In the genomic region with DNA sequence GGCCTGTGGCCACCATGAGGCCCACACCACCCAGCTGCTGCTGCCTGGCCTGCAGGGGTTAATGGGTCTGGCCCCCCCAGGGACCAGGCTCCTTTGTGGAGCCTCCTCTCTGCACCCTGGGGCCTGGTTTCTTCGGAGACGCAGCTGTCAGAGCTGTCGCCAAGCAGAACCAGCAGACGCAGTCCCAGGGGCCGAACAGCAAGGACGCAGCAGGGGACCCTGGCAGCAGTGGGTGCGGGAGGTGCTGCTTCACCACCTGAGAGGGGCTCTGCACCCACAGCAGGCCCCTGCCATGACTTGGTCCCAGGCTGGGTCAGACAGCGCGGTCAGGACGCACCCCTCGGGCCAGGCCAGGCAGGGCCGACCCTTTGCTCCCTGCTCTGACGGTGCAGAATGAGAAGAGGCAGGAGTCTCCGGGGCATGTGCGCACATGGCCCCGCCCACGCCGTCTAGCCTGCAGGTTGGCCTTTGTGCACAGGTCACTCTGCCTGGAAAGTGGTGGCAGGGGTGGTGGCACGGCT, we compare ENCODE assay signal across 2 cellular contexts.
TF ChIP-seq lines count a peak whose summit lies in the region.

No MANE protein-coding gene starts in this region.

TF ChIP-seq in SK-N-SH treated with all-trans-retinoic acid at 6 μM for 48 hours, 23 proteins besides CTCF, POLR2A, EP300 and RAD21 (continued from another document):
- TF ChIP-seq, protein P1, sequence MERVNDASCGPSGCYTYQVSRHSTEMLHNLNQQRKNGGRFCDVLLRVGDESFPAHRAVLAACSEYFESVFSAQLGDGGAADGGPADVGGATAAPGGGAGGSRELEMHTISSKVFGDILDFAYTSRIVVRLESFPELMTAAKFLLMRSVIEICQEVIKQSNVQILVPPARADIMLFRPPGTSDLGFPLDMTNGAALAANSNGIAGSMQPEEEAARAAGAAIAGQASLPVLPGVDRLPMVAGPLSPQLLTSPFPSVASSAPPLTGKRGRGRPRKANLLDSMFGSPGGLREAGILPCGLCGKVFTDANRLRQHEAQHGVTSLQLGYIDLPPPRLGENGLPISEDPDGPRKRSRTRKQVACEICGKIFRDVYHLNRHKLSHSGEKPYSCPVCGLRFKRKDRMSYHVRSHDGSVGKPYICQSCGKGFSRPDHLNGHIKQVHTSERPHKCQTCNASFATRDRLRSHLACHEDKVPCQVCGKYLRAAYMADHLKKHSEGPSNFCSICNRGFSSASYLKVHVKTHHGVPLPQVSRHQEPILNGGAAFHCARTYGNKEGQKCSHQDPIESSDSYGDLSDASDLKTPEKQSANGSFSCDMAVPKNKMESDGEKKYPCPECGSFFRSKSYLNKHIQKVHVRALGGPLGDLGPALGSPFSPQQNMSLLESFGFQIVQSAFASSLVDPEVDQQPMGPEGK (CRISPR knock-in tag; IDR thresholded peaks at IDR 0.05; ENCODE audit: borderline replicate concordance), result no peak
- no peak for TF ChIP-seq BACH2 (CRISPR knock-in tag; IDR thresholded peaks at IDR 0.05; ENCODE audit: borderline replicate concordance)

TF ChIP-seq in GM23338, 12 proteins besides CTCF, POLR2A, EP300 and RAD21 (continued from another document):
- TF ChIP-seq, protein P2, sequence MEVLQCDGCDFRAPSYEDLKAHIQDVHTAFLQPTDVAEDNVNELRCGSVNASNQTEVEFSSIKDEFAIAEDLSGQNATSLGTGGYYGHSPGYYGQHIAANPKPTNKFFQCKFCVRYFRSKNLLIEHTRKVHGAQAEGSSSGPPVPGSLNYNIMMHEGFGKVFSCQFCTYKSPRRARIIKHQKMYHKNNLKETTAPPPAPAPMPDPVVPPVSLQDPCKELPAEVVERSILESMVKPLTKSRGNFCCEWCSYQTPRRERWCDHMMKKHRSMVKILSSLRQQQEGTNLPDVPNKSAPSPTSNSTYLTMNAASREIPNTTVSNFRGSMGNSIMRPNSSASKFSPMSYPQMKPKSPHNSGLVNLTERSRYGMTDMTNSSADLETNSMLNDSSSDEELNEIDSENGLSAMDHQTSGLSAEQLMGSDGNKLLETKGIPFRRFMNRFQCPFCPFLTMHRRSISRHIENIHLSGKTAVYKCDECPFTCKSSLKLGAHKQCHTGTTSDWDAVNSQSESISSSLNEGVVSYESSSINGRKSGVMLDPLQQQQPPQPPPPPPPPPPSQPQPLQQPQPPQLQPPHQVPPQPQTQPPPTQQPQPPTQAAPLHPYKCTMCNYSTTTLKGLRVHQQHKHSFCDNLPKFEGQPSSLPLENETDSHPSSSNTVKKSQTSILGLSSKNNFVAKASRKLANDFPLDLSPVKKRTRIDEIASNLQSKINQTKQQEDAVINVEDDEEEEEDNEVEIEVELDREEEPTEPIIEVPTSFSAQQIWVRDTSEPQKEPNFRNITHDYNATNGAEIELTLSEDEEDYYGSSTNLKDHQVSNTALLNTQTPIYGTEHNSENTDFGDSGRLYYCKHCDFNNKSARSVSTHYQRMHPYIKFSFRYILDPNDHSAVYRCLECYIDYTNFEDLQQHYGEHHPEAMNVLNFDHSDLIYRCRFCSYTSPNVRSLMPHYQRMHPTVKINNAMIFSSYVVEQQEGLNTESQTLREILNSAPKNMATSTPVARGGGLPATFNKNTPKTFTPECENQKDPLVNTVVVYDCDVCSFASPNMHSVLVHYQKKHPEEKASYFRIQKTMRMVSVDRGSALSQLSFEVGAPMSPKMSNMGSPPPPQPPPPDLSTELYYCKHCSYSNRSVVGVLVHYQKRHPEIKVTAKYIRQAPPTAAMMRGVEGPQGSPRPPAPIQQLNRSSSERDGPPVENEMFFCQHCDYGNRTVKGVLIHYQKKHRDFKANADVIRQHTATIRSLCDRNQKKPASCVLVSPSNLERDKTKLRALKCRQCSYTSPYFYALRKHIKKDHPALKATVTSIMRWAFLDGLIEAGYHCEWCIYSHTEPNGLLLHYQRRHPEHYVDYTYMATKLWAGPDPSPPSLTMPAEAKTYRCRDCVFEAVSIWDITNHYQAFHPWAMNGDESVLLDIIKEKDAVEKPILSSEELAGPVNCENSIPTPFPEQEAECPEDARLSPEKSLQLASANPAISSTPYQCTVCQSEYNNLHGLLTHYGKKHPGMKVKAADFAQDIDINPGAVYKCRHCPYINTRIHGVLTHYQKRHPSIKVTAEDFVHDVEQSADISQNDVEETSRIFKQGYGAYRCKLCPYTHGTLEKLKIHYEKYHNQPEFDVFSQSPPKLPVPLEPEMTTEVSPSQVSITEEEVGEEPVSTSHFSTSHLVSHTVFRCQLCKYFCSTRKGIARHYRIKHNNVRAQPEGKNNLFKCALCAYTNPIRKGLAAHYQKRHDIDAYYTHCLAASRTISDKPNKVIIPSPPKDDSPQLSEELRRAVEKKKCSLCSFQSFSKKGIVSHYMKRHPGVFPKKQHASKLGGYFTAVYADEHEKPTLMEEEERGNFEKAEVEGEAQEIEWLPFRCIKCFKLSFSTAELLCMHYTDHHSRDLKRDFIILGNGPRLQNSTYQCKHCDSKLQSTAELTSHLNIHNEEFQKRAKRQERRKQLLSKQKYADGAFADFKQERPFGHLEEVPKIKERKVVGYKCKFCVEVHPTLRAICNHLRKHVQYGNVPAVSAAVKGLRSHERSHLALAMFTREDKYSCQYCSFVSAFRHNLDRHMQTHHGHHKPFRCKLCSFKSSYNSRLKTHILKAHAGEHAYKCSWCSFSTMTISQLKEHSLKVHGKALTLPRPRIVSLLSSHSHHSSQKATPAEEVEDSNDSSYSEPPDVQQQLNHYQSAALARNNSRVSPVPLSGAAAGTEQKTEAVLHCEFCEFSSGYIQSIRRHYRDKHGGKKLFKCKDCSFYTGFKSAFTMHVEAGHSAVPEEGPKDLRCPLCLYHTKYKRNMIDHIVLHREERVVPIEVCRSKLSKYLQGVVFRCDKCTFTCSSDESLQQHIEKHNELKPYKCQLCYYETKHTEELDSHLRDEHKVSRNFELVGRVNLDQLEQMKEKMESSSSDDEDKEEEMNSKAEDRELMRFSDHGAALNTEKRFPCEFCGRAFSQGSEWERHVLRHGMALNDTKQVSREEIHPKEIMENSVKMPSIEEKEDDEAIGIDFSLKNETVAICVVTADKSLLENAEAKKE (CRISPR knock-in tag; IDR thresholded peaks at IDR 0.05), result no peak
- TF ChIP-seq, protein P3, sequence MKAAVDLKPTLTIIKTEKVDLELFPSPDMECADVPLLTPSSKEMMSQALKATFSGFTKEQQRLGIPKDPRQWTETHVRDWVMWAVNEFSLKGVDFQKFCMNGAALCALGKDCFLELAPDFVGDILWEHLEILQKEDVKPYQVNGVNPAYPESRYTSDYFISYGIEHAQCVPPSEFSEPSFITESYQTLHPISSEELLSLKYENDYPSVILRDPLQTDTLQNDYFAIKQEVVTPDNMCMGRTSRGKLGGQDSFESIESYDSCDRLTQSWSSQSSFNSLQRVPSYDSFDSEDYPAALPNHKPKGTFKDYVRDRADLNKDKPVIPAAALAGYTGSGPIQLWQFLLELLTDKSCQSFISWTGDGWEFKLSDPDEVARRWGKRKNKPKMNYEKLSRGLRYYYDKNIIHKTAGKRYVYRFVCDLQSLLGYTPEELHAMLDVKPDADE (IDR thresholded peaks at IDR 0.05), result no peak
